Comparison of ENCODE assay signal across 8 cellular contexts in the genomic region with DNA sequence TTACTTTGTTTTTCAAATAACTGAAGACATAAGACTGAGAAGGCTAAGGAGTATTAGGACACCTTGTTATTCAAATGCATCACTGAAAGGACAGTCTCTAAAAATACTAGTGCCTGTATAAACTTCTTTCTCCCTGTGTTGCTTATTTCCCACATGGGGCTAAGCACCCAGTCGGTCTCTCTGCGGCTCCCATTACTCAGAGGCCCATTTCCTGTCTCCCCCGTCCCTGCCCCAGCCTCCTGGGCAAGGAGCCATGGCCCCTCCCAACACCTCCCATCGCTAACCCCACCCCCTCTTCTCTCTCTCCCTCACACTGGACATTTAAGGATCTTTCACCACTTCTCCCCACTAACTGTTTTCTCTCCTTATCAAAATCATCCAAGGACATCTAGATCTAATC.
A peak's percentile ranks its signal among the peaks of the same experiment; 100 is the strongest.
DNase-seq lines count a peak whose midpoint lies in the region; ATAC-seq and TF ChIP-seq lines count a peak whose summit lies in the region.

No MANE protein-coding gene starts in this region.

- H3K4me3 ChIP-seq in SJCRH30 (no peak overlapping the region), heart left ventricle (peak overlapping the region in 1 of 12 donors; percentile 13)

- no peaks in the 10 kb centered on the region for H3K36me3 Mint-ChIP-seq in activated naive CD4-positive, alpha-beta T cell treated with anti-CD3 and anti-CD28 coated beads for 36 hours (ENCODE audit: low read depth)

- H3K27me3 Mint-ChIP-seq in activated naive CD4-positive, alpha-beta T cell treated with anti-CD3 and anti-CD28 coated beads for 36 hours (ENCODE audit: low read depth) = no peaks in the 10 kb centered on the region

- peak; percentile 73 to 91 (median 86) for ATAC-seq in heart left ventricle
- no peak for ATAC-seq in GM19324 (IDR thresholded peaks at IDR 0.05; ENCODE audit: low FRiP score, unreplicated experiment)

- 6 to 12% (median 8%) methylated on average over 4 of the region's 4 CpGs for WGBS in heart left ventricle, 4 donors

- H3K4me3 Mint-ChIP-seq in activated naive CD4-positive, alpha-beta T cell treated with anti-CD3 and anti-CD28 coated beads for 36 hours = no peak overlapping the region

- DNase-seq in activated naive CD4-positive, alpha-beta T cell treated with anti-CD3 and anti-CD28 coated beads for 36 hours = peak; percentile 15
- no peak for DNase-seq in activated naive CD4-positive, alpha-beta T cell treated with anti-CD3 and anti-CD28 coated beads, Interleukin-2, amount 50 U/mL, for 16 hours
- DNase-seq in SJCRH30 = peak; percentile 75 to 78
- DNase-seq in heart left ventricle = peak; percentile 77 to 87 (median 83)
- DNase-seq in ureter (ENCODE audit: low spot score) = peak; percentile 61
- no peak for DNase-seq in NCI-H187 treated with DMSO at 0.1 percent for 48 hours (lab: John Stamatoyannopoulos, UW)
- DNase-seq in activated naive CD4-positive, alpha-beta T cell treated with Interleukin-2 at 50 U/mL for 16 hours = no peak

- no peak overlapping the region for H3K27ac Mint-ChIP-seq in activated naive CD4-positive, alpha-beta T cell treated with anti-CD3 and anti-CD28 coated beads for 36 hours

- TF ChIP-seq CTCF in heart left ventricle (IDR thresholded peaks at IDR 0.05) = no peak

- H3K9me3 ChIP-seq in SJCRH30 (replicated peaks) (no peaks in the 10 kb centered on the region), heart left ventricle (no peaks in the 10 kb centered on the region)

- H3K4me1 ChIP-seq in SJCRH30 (peaks cover 15% of the 10 kb centered on the region), heart left ventricle (peaks cover 3 to 62% (median 41%) of the 10 kb centered on the region in 12 donors)

- H3K36me3 ChIP-seq in SJCRH30 = no peaks in the 10 kb centered on the region; the same call in 1 of the 2 replicates
- no peaks in the 10 kb centered on the region for H3K36me3 ChIP-seq in heart left ventricle

- no peaks in the 10 kb centered on the region for H3K9me3 Mint-ChIP-seq in activated naive CD4-positive, alpha-beta T cell treated with anti-CD3 and anti-CD28 coated beads for 36 hours

- intact Hi-C loops in activated naive CD4-positive, alpha-beta T cell treated with anti-CD3 and anti-CD28 coated beads for 36 hours (cut with micrococcal nuclease) = no loop called here
- intact Hi-C loops in heart left ventricle (cut with DNase I) = loop anchor here in 2 of 10 donors (5.0 to 10.0 kb wide), 2 partner anchors 35 to 77 kb away; a partner anchor contains a TSS

- CTCF ChIA-PET in activated naive CD4-positive, alpha-beta T cell treated with anti-CD3 and anti-CD28 coated beads for 36 hours (lab: Charles Lee) = no interaction called here

- peak overlapping the region; percentile 28; the same call in 1 of the 2 replicates for H3K27ac ChIP-seq in SJCRH30
- H3K27ac ChIP-seq in heart left ventricle = peak overlapping the region in 11 of 12 donors; percentile 12 to 75 (median 52)

- no peak for TF ChIP-seq POLR2A in heart left ventricle (IDR thresholded peaks at IDR 0.05)

- peaks cover 3% of the 10 kb centered on the region for H3K4me1 Mint-ChIP-seq in activated naive CD4-positive, alpha-beta T cell treated with anti-CD3 and anti-CD28 coated beads for 36 hours (ENCODE audit: low read depth)

- H3K27me3 ChIP-seq in SJCRH30 (no peaks in the 10 kb centered on the region), heart left ventricle (no peaks in the 10 kb centered on the region)

Comparison
In these comparisons a context has a peak if more than half of its experiments do, and no peak if none do; other contexts are left out.
1. DNase-seq: peak in activated naive CD4-positive, alpha-beta T cell treated with anti-CD3 and anti-CD28 coated beads for 36 hours (single experiment), SJCRH30 (2 of 2), heart left ventricle (5 of 5) and ureter (single experiment); none in activated naive CD4-positive, alpha-beta T cell treated with anti-CD3 and anti-CD28 coated beads, Interleukin-2, amount 50 U/mL, for 16 hours (single experiment), NCI-H187 treated with DMSO at 0.1 percent for 48 hours (single experiment) and activated naive CD4-positive, alpha-beta T cell treated with Interleukin-2 at 50 U/mL for 16 hours (single experiment).